23 cellular contexts compared by ENCODE assay signal in genomic region chr5:1119312-1119831, GRCh38. TPM values are rescaled to one million over a fixed set of nuclear protein-coding genes. Genes with fewer than 3 reads are reported as not detected.
A peak's percentile ranks its signal among the peaks of the same experiment; 100 is the strongest.
DNase-seq lines count a peak whose midpoint lies in the region; ATAC-seq, FAIRE-seq and TF ChIP-seq lines count a peak whose summit lies in the region.
"Had no signal": no experiment of that assay in that cellular context is flagged by ENCODE, and none has a peak within 500 bp of the region (broad histone marks: within the 10 kb centered on the region; RNA-seq: fewer than 3 reads in every experiment).

No MANE protein-coding gene starts in this region.

- peaks cover 4 to 7% (median 5%) of the 10 kb centered on the region in 11 experiments for H3K9me3 ChIP-seq in BLaER1 treated with 17β-estradiol and CSF1 and Interleukin-3, amounts not matched to agents 10 nM and 100 nM (replicated peaks in 1 of 11)
- H3K9me3 ChIP-seq in SJCRH30 (replicated peaks) (no peaks in the 10 kb centered on the region), left lung (no peaks in the 10 kb centered on the region), small intestine (ENCODE audit: control insufficient read depth, low read depth) (no peaks in the 10 kb centered on the region)
- H3K9me3 ChIP-seq: A549, heart left ventricle, suprapubic skin had no signal

- peaks cover 0 to 3% (median 0%) of the 10 kb centered on the region in 11 experiments; a peak in 1 of 22 replicates for H3K36me3 ChIP-seq in BLaER1 treated with 17β-estradiol and CSF1 and Interleukin-3, amounts not matched to agents 10 nM and 100 nM
- H3K36me3 ChIP-seq in SJCRH30 (no peaks in the 10 kb centered on the region), left lung (no peaks in the 10 kb centered on the region), small intestine (ENCODE audit: control insufficient read depth in 2 of 2, insufficient read depth in 2 of 2, low read length in 2 of 2) (no peaks in the 10 kb centered on the region)
- H3K36me3 ChIP-seq: cardiac muscle cell, heart left ventricle, suprapubic skin had no signal

- H3K9ac ChIP-seq in BLaER1 treated with 17β-estradiol and CSF1 and Interleukin-3, amounts not matched to agents 10 nM and 100 nM = peak overlapping the region in 2 of 11 experiments; percentile 5 to 18; a peak in 1 of 22 replicates

- peak; percentile 7 for ATAC-seq in left lung
- no peak for ATAC-seq in GM21447 (IDR thresholded peaks at IDR 0.05; ENCODE audit: unreplicated experiment)
- ATAC-seq in HG03520 (IDR thresholded peaks at IDR 0.05; ENCODE audit: unreplicated experiment) = no peak
- ATAC-seq in GM19395 (IDR thresholded peaks at IDR 0.05; ENCODE audit: unreplicated experiment) = no peak
- ATAC-seq: A549, esophagus mucosa, natural killer cell had no signal

- H3K27ac ChIP-seq in BLaER1 treated with 17β-estradiol and CSF1 and Interleukin-3, amounts not matched to agents 10 nM and 100 nM = no peak overlapping the region
- H3K27ac ChIP-seq in SJCRH30 = peak overlapping the region; percentile 97
- no peak overlapping the region for H3K27ac ChIP-seq in left lung
- H3K27ac ChIP-seq in small intestine (ENCODE audit: low read depth in 1 of 2, low read length in 1 of 2) = peak overlapping the region; percentile 74 to 85
- H3K27ac ChIP-seq: coronary artery, SK-N-MC had no signal

- intact Hi-C loops in left lung (cut with DNase I) = no loop called here

- peaks cover 0 to 52% (median 5%) of the 10 kb centered on the region in 11 experiments; a peak in 8 of 22 replicates for H4K20me1 ChIP-seq in BLaER1 treated with 17β-estradiol and CSF1 and Interleukin-3, amounts not matched to agents 10 nM and 100 nM

- H3K4me1 ChIP-seq in BLaER1 treated with 17β-estradiol and CSF1 and Interleukin-3, amounts not matched to agents 10 nM and 100 nM = peaks cover 29 to 100% (median 97%) of the 10 kb centered on the region in 10 experiments; a peak in 19 of 20 replicates
- peaks cover 62% of the 10 kb centered on the region for H3K4me1 ChIP-seq in SJCRH30
- H3K4me1 ChIP-seq in left lung = no peaks in the 10 kb centered on the region
- H3K4me1 ChIP-seq in small intestine (ENCODE audit: control insufficient read depth in 2 of 2, insufficient read depth in 1 of 2, low read depth in 1 of 2, low read length in 1 of 2) = peaks cover 5 to 6% of the 10 kb centered on the region in 2 donors

- DNase-seq in SJCRH30 (no peak), left lung (no peak), small intestine (peak; percentile 90)
- DNase-seq in stimulated activated CD4-positive, alpha-beta T cell treated with anti-CD3 and anti-CD28 coated beads, Interleukin-4, amount 100 ng/mL, for 4 hours = no peak
- DNase-seq: activated CD4-positive, alpha-beta memory T cell treated with anti-CD3 and anti-CD28 coated beads, Interleukin-2, amount 10 ng/mL, durations not matched to agents 7 days and 5 days; activated CD4-positive, CD25-positive, alpha-beta regulatory T cell treated with anti-CD3 and anti-CD28 coated beads, Interleukin-2, amount 50 U/mL, for 72 hours; AML-193; foreskin fibroblast; natural killer cell; NCI-H187 treated with DMSO at 0.1 percent for 48 hours; NCI-H748 treated with DMSO at 0.1 percent for 48 hours; stimulated activated CD4-positive, alpha-beta T cell treated with anti-CD3 and anti-CD28 coated beads, Interleukin-2, amount 100 ng/mL, for 48 hours had no signal

- peaks cover 9 to 83% (median 40%) of the 10 kb centered on the region in 11 experiments; a peak in 21 of 22 replicates for H3K27me3 ChIP-seq in BLaER1 treated with 17β-estradiol and CSF1 and Interleukin-3, amounts not matched to agents 10 nM and 100 nM
- H3K27me3 ChIP-seq in SJCRH30 (no peaks in the 10 kb centered on the region), left lung (no peaks in the 10 kb centered on the region), small intestine (ENCODE audit: control insufficient read depth in 2 of 2, insufficient read depth in 2 of 2, low read length in 2 of 2) (no peaks in the 10 kb centered on the region)
- H3K27me3 ChIP-seq: cardiac muscle cell, heart left ventricle, suprapubic skin had no signal

- WGBS in small intestine, 3 donors = 13 to 68% (median 43%) methylated on average over 28 of the region's 28 CpGs

- FAIRE-seq in small intestine (lab: Jason Lieb, UNC) = no peak
- FAIRE-seq: A549 had no signal

- no peak overlapping the region for H3K4me3 ChIP-seq in BLaER1 treated with 17β-estradiol and CSF1 and Interleukin-3, amounts not matched to agents 10 nM and 100 nM
- H3K4me3 ChIP-seq in SJCRH30 (no peak overlapping the region), left lung (no peak overlapping the region), small intestine (ENCODE audit: low read depth in 1 of 2, low read length in 2 of 2) (no peak overlapping the region)
- H3K4me3 ChIP-seq: A549, cardiac muscle cell, coronary artery, heart left ventricle, suprapubic skin had no signal

- TF ChIP-seq CTCF in left lung (IDR thresholded peaks at IDR 0.05) = no peak

- peak overlapping the region in 10 of 11 experiments; percentile 20 to 88 (median 74); a peak in 19 of 22 replicates for H3K4me2 ChIP-seq in BLaER1 treated with 17β-estradiol and CSF1 and Interleukin-3, amounts not matched to agents 10 nM and 100 nM
- H3K4me2 ChIP-seq: A549 had no signal

RNA-seq across cellular contexts. Expression of gene SLC12A7, which starts 7.5 kb away (rescaled TPM):
- total RNA-seq in SJCRH30 (2014; rRNA removed; shearing (Covaris generic)) = 11.5 and 12.0 TPM in 2 replicates
- total RNA-seq in left lung = 10 to 100 TPM; 39.4 to 45.0 TPM
- 10 to 100 TPM; 32.7 to 49.2 (median 39.8) TPM for polyA plus RNA-seq in small intestine

Comparison
In these comparisons a context has a peak if more than half of its experiments do, and no peak if none do; other contexts are left out.
1. H3K27ac ChIP-seq: peak in SJCRH30 (single experiment) and small intestine (2 of 2); none in BLaER1 treated with 17β-estradiol and CSF1 and Interleukin-3, amounts not matched to agents 10 nM and 100 nM (0 of 11) and left lung (0 of 2).